Comparison of ENCODE assay signal across 19 cellular contexts in genomic region chr19:1394252-1395193, GRCh38. TPM values are rescaled to one million over a fixed set of nuclear protein-coding genes. Genes with fewer than 3 reads are reported as not detected.
DNase-seq lines count a peak whose midpoint lies in the region; ATAC-seq, FAIRE-seq and TF ChIP-seq lines count a peak whose summit lies in the region.
"Had no signal": no experiment of that assay in that cellular context is flagged by ENCODE, and none has a peak within 500 bp of the region (broad histone marks: within the 10 kb centered on the region; RNA-seq: fewer than 3 reads in every experiment).

No MANE protein-coding gene starts in this region.

- WGBS in pancreas, 2 donors, result 27% methylated on average over 41 to 43 of the region's 43 CpGs

- DNase-seq in NCI-H748 (lab: John Stamatoyannopoulos, UW; ENCODE audit: unreplicated experiment) (peak; percentile 43), NCI-H748 treated with DMSO at 0.1 percent for 48 hours (lab: John Stamatoyannopoulos, UW) (no peak), NT2/D1 (ENCODE audit: low read depth, low spot score) (no peak), pancreas (peak; percentile 81 to 98 (median 94)), KG1 (lab: John Stamatoyannopoulos, UW) (no peak), NCI-H446 treated with DMSO at 0.1 percent for 48 hours (lab: John Stamatoyannopoulos, UW) (no peak)
- DNase-seq: activated CD4-positive, alpha-beta T cell treated with anti-CD3 and anti-CD28 coated beads for 48 hours; amniotic stem cell; NCI-H1092; NCI-H510A treated with DMSO at 0.1 percent for 48 hours; sigmoid colon; stimulated activated CD4-positive, alpha-beta T cell treated with anti-CD3 and anti-CD28 coated beads, Interleukin-4, amount 100 ng/mL, for 24 hours; T-helper 17 cell had no signal

- peak overlapping the region; percentile 76 to 81 (median 78) for H3K27ac ChIP-seq in pancreas
- H3K27ac ChIP-seq: sigmoid colon had no signal

- H3K9ac ChIP-seq in NT2/D1 (ENCODE audit: insufficient read length, low read depth), result peak overlapping the region; percentile 32

- TF ChIP-seq CTCF in pancreas (IDR thresholded peaks at IDR 0.05), result no peak

- intact Hi-C loops in pancreas (cut with DNase I), result no loop called here

- H3K36me3 ChIP-seq in NT2/D1 (ENCODE audit: insufficient read depth, insufficient read length, low read length) (peaks cover 70% of the 10 kb centered on the region), pancreas (peaks cover 0 to 20% (median 3%) of the 10 kb centered on the region in 3 donors)

- H3K27me3 ChIP-seq in NT2/D1 (ENCODE audit: insufficient read depth, insufficient read length) (no peaks in the 10 kb centered on the region), pancreas (no peaks in the 10 kb centered on the region)
- H3K27me3 ChIP-seq: sigmoid colon had no signal

- FAIRE-seq in pancreas (lab: Jason Lieb, UNC), result no peak
- FAIRE-seq: A204.1, urothelium cell line had no signal

- ATAC-seq in esophagus mucosa (peak; percentile 72), pancreas (peak; percentile 81 to 88 (median 85)), GM19035 (IDR thresholded peaks at IDR 0.05; ENCODE audit: unreplicated experiment) (no peak)
- ATAC-seq: T-helper 17 cell had no signal

- no peaks in the 10 kb centered on the region for H3K9me3 ChIP-seq in NT2/D1 (ENCODE audit: insufficient read depth, low read length)
- no peaks in the 10 kb centered on the region for H3K9me3 ChIP-seq in pancreas
- H3K9me3 ChIP-seq: sigmoid colon had no signal

- H3K4me3 ChIP-seq in NT2/D1 (ENCODE audit: insufficient read length, low read depth) (no peak overlapping the region), pancreas (peak overlapping the region in 1 of 4 donors; percentile 20)
- H3K4me3 ChIP-seq: lung, sigmoid colon had no signal

- peaks cover 15% of the 10 kb centered on the region for H3K4me1 ChIP-seq in NT2/D1 (ENCODE audit: insufficient read depth, insufficient read length)
- H3K4me1 ChIP-seq in pancreas, result peaks cover 12 to 19% (median 19%) of the 10 kb centered on the region in 3 donors

RNA-seq across cellular contexts. Expression of gene GAMT, which starts 6.8 kb away (rescaled TPM):
- 19.2 TPM for total RNA-seq in esophagus mucosa
- total RNA-seq in pancreas, result 100 to 1,000 TPM in 1 of 6 donors, 10 to 100 TPM in 5; 46.2 to 116 (median 64.4) TPM
- polyA plus RNA-seq in pancreas, result 100 to 1,000 TPM in 1 of 2 donors, 10 to 100 TPM in 1; 65.2 to 200 TPM

RNA-seq across cellular contexts. Expression of gene NDUFS7, which starts 10.8 kb away (rescaled TPM):
- 120 TPM for total RNA-seq in esophagus mucosa
- total RNA-seq in pancreas, result 10 to 100 TPM; 32.1 to 56.3 (median 42.5) TPM
- polyA plus RNA-seq in pancreas, result 10 to 100 TPM; 57.8 to 70.8 TPM

RNA-seq across cellular contexts. Expression of gene DAZAP1, which starts 12.9 kb away (rescaled TPM):
- total RNA-seq in esophagus mucosa (91.6 TPM), pancreas (10 to 100 TPM; 35.3 to 67.4 (median 48.7) TPM)
- 10 to 100 TPM; 63.8 to 64.4 TPM for polyA plus RNA-seq in pancreas

RNA-seq across cellular contexts. Expression of gene RPS15, which starts 43.7 kb away (rescaled TPM):
- total RNA-seq in esophagus mucosa (1,167 TPM), pancreas (1,000 to 10,000 TPM in 1 of 6 donors, 100 to 1,000 TPM in 5; 596 to 1,125 (median 797) TPM)
- polyA plus RNA-seq in pancreas, result 1,000 to 10,000 TPM; 1,641 to 1,709 TPM

RNA-seq across cellular contexts. Expression of gene APC2, which starts 55.4 kb away (rescaled TPM):
- total RNA-seq in esophagus mucosa (0.48 TPM), pancreas (under 1 TPM in 5 of 6 donors, not detected in 1; 0.04 to 0.23 (median 0.06) TPM)
- polyA plus RNA-seq in pancreas, result under 1 TPM; 0.05 to 0.27 TPM
- total RNA-seq: RPMI7951 had no signal

Comparison
In these comparisons a context has a peak if more than half of its experiments do, and no peak if none do; other contexts are left out.
1. DNase-seq: peak in NCI-H748 (single experiment) and pancreas (6 of 6); none in NCI-H748 treated with DMSO at 0.1 percent for 48 hours (single experiment), NT2/D1 (single experiment), KG1 (single experiment) and NCI-H446 treated with DMSO at 0.1 percent for 48 hours (single experiment).